ENCODE assay signal across 1 cellular context in genomic region chr9:132984202-132985062, GRCh38.
TF ChIP-seq lines count a peak whose summit lies in the region.

No MANE protein-coding gene starts in this region.

TF ChIP-seq in K562, 482 proteins besides CTCF, POLR2A, EP300 and RAD21 (continued from another document and continues in another):
- TF ChIP-seq FOXO4 (CRISPR knock-in tag; IDR thresholded peaks at IDR 0.05) (no peak), ZNF445 (CRISPR knock-in tag; IDR thresholded peaks at IDR 0.05; ENCODE audit: low read depth) (no peak), ZBTB2 (IDR thresholded peaks at IDR 0.05) (peak; percentile 17; the same call in 1 of the 2 replicates), PHF20 (IDR thresholded peaks at IDR 0.05; ENCODE audit: partially characterized antibody) (no peak), RCOR1 (IDR thresholded peaks at IDR 0.05; ENCODE audit: borderline replicate concordance in 1 of 2, low read depth in 2 of 2, low read length in 2 of 2) (peak; percentile 46 to 80; a peak in 2 of 4 replicates), MITF (IDR thresholded peaks at IDR 0.05) (no peak), AFF4 (CRISPR knock-in tag; IDR thresholded peaks at IDR 0.05) (peak; percentile 83), ERF (CRISPR knock-in tag; IDR thresholded peaks at IDR 0.05) (no peak), CBX2 (IDR thresholded peaks at IDR 0.05; ENCODE audit: insufficient read depth, low read length, poor library complexity, severe bottlenecking) (no peak), JUND (IDR thresholded peaks at IDR 0.05; ENCODE audit: borderline replicate concordance, low read depth, low read length) (peak; percentile 59), JUND (tag; IDR thresholded peaks at IDR 0.05; ENCODE audit: borderline replicate concordance, low read depth, low read length) (peak; percentile 28; the same call in 2 of the 3 replicates), GABPB2 (CRISPR knock-in tag; conservative IDR thresholded peaks at IDR 0.05) (no peak), MAX (CRISPR knock-in tag; IDR thresholded peaks at IDR 0.05) (peak; percentile 41; the same call in 1 of the 2 replicates), REST (CRISPR knock-in tag; IDR thresholded peaks at IDR 0.05; ENCODE audit: low read depth) (peak; percentile 67; the same call in 1 of the 2 replicates), ZNF644 (tag; IDR thresholded peaks at IDR 0.05; ENCODE audit: low read depth) (no peak), ZNF121 (CRISPR knock-in tag; conservative IDR thresholded peaks at IDR 0.05) (no peak), IRF2 (CRISPR knock-in tag; IDR thresholded peaks at IDR 0.05) (no peak), ZNF57 (CRISPR knock-in tag; IDR thresholded peaks at IDR 0.05) (no peak), MYNN (IDR thresholded peaks at IDR 0.05) (peak; percentile 74), MYNN (CRISPR knock-in tag; IDR thresholded peaks at IDR 0.05) (no peak), NBN (IDR thresholded peaks at IDR 0.05; ENCODE audit: low read depth) (0 out of 2 replicates have a peak, but pooled peaks have one; percentile 36), SMARCE1 (IDR thresholded peaks at IDR 0.05) (peak; percentile 69), FIP1L1 (IDR thresholded peaks at IDR 0.05; ENCODE audit: low read depth, low read length, poor library complexity, severe bottlenecking) (no peak), CREBBP (IDR thresholded peaks at IDR 0.05; ENCODE audit: low read depth, low read length) (no peak), RFX1 (IDR thresholded peaks at IDR 0.05) (no peak), IRF9 (tag; IDR thresholded peaks at IDR 0.05) (no peak), ZBTB33 (CRISPR knock-in tag; IDR thresholded peaks at IDR 0.05) (no peak), GATA2 (CRISPR knock-in tag; IDR thresholded peaks at IDR 0.05) (peak; percentile 92), ZNF274 (IDR thresholded peaks at IDR 0.05; ENCODE audit: borderline replicate concordance, low read depth, low read length) (0 out of 2 replicates have a peak, but pooled peaks have one; percentile 48), KLF16 (IDR thresholded peaks at IDR 0.05) (peak; percentile 93), CUX1 (CRISPR knock-in tag; IDR thresholded peaks at IDR 0.05) (no peak), ZBTB43 (CRISPR knock-in tag; IDR thresholded peaks at IDR 0.05) (no peak), SLC30A9 (CRISPR knock-in tag; IDR thresholded peaks at IDR 0.05) (no peak), CEBPG (CRISPR knock-in tag; IDR thresholded peaks at IDR 0.05) (no peak), CEBPG (tag; conservative IDR thresholded peaks at IDR 0.05 in 1 of 2, IDR thresholded peaks at IDR 0.05 in 1 of 2) (no peak), U2AF1 (optimal IDR thresholded peaks at IDR 0.05; ENCODE audit: low read depth, low read length) (no peak), SIX5 (IDR thresholded peaks at IDR 0.05; ENCODE audit: borderline replicate concordance in 1 of 2, insufficient read depth in 1 of 2, low read depth in 1 of 2, low read length in 2 of 2) (no peak), STAG1 (CRISPR knock-in tag; IDR thresholded peaks at IDR 0.05; ENCODE audit: borderline replicate concordance) (no peak), ZNF239 (CRISPR knock-in tag; IDR thresholded peaks at IDR 0.05) (no peak), ADNP (tag; IDR thresholded peaks at IDR 0.05) (no peak)
